ENCODE assay signal across 10 cellular contexts in genomic region chr7:55568613-55569268, GRCh38. TPM values are rescaled to one million over a fixed set of nuclear protein-coding genes. Genes with fewer than 3 reads are reported as not detected.
DNase-seq lines count a peak whose midpoint lies in the region; ATAC-seq and TF ChIP-seq lines count a peak whose summit lies in the region.
"Had no signal": no experiment of that assay in that cellular context is flagged by ENCODE, and none has a peak within 500 bp of the region (broad histone marks: within the 10 kb centered on the region; RNA-seq: fewer than 3 reads in every experiment).

No MANE protein-coding gene starts in this region.

- H3K4me1 ChIP-seq in KMS-11 (ENCODE audit: low read depth, poor library complexity, severe bottlenecking) (peaks cover 78% of the 10 kb centered on the region), ascending aorta (peaks cover 9 to 37% of the 10 kb centered on the region in 2 donors), right cardiac atrium (ENCODE audit: control insufficient read depth, insufficient read depth, low read length) (peaks cover 14% of the 10 kb centered on the region)
- H3K4me1 ChIP-seq in naive thymus-derived CD4-positive, alpha-beta T cell (ENCODE audit: control insufficient read depth in 2 of 2, insufficient read depth in 2 of 2, low read length in 2 of 2), result peaks cover 48 to 64% of the 10 kb centered on the region in 2 donors

- peaks cover 89% of the 10 kb centered on the region for H3K79me2 ChIP-seq in KMS-11 (ENCODE audit: insufficient read depth, low read depth)

- CTCF ChIA-PET in CD4-positive, alpha-beta T cell (lab: Charles Lee), result interaction anchor here (0.6 to 1.7 kb wide), 3 partner anchors 10 to 25 kb away, joined by 3 to 5 read pairs (median 3); no protein-coding TSS in a partner anchor
- CTCF ChIA-PET in naive thymus-derived CD4-positive, alpha-beta T cell (lab: Charles Lee), result interaction anchor here (1.0 to 1.4 kb wide), 3 partner anchors 24 to 153 kb away, joined by 3 to 4 read pairs (median 4); no protein-coding TSS in a partner anchor

- intact Hi-C loops in CD4-positive, alpha-beta T cell (cut with DNase I, micrococcal nuclease), result loop anchor here in 1 of 2 experiments (5.0 to 10.0 kb wide), 2 partner anchors 36 to 496 kb away; partner anchors contain the start of gene SUMF2
- intact Hi-C loops in ascending aorta (cut with DNase I), result no loop called here
- intact Hi-C loops in naive thymus-derived CD4-positive, alpha-beta T cell (cut with micrococcal nuclease), result no loop called here
- intact Hi-C loops in right cardiac atrium (cut with DNase I), result no loop called here

- no peaks in the 10 kb centered on the region for H3K27me3 Mint-ChIP-seq in CD4-positive, alpha-beta T cell
- H3K27me3 Mint-ChIP-seq in naive thymus-derived CD4-positive, alpha-beta T cell, result no peaks in the 10 kb centered on the region

- POLR2A ChIA-PET in CD4-positive, alpha-beta T cell (lab: Charles Lee), result interaction anchor here (1.0 to 1.9 kb wide), 2 partner anchors 35 to 53 kb away, joined by 3 to 5 read pairs; no protein-coding TSS in a partner anchor
- POLR2A ChIA-PET in naive thymus-derived CD4-positive, alpha-beta T cell (lab: Charles Lee), result interaction anchor here (0.5 to 2.0 kb wide), 3 partner anchors 13 to 52 kb away, joined by 3 to 5 read pairs (median 4); no protein-coding TSS in a partner anchor

- H3K4me2 ChIP-seq in KMS-11, result peak overlapping the region; percentile 98

- TF ChIP-seq CTCF in CD4-positive, alpha-beta T cell (IDR thresholded peaks at IDR 0.05), result no peak
- TF ChIP-seq CTCF in KMS-11 (conservative IDR thresholded peaks at IDR 0.05; ENCODE audit: low read depth, low read length), result no peak
- TF ChIP-seq CTCF in ascending aorta (IDR thresholded peaks at IDR 0.05), result no peak

- no peaks in the 10 kb centered on the region for H3K27me3 ChIP-seq in CD4-positive, alpha-beta T cell (ENCODE audit: control insufficient read depth, insufficient read depth, low read length)
- H3K27me3 ChIP-seq in KMS-11 (ENCODE audit: insufficient read depth, low read depth) (no peaks in the 10 kb centered on the region), ascending aorta (no peaks in the 10 kb centered on the region), right cardiac atrium (ENCODE audit: control insufficient read depth, insufficient read depth) (no peaks in the 10 kb centered on the region)
- no peaks in the 10 kb centered on the region for H3K27me3 ChIP-seq in naive thymus-derived CD4-positive, alpha-beta T cell (ENCODE audit: control insufficient read depth in 2 of 2, insufficient read depth in 2 of 2, low read length in 2 of 2)

- 58% methylated on average over 4 of the region's 4 CpGs for WGBS in right cardiac atrium

- peak overlapping the region; percentile 81 for H3K27ac Mint-ChIP-seq in CD4-positive, alpha-beta T cell
- peak overlapping the region; percentile 52 to 90 (median 85) for H3K27ac Mint-ChIP-seq in naive thymus-derived CD4-positive, alpha-beta T cell

- peaks cover 23% of the 10 kb centered on the region for H4K20me1 ChIP-seq in KMS-11 (ENCODE audit: insufficient read depth)

- peak overlapping the region; percentile 96 for H3K4me3 Mint-ChIP-seq in CD4-positive, alpha-beta T cell
- peak overlapping the region in 9 of 10 donors; percentile 13 to 98 (median 90) for H3K4me3 Mint-ChIP-seq in naive thymus-derived CD4-positive, alpha-beta T cell

- H3K9me3 Mint-ChIP-seq in CD4-positive, alpha-beta T cell, result no peaks in the 10 kb centered on the region
- peaks cover 0 to 4% (median 0%) of the 10 kb centered on the region in 11 donors for H3K9me3 Mint-ChIP-seq in naive thymus-derived CD4-positive, alpha-beta T cell

- peaks cover 84% of the 10 kb centered on the region for H3K4me1 Mint-ChIP-seq in CD4-positive, alpha-beta T cell (ENCODE audit: low read depth)
- peaks cover 61 to 89% (median 79%) of the 10 kb centered on the region in 7 donors for H3K4me1 Mint-ChIP-seq in naive thymus-derived CD4-positive, alpha-beta T cell

- H3K27ac ChIP-seq in CD4-positive, alpha-beta T cell (ENCODE audit: low read depth, low read length), result peak overlapping the region; percentile 59
- H3K27ac ChIP-seq in KMS-11, result peak overlapping the region; percentile 68
- peak overlapping the region; percentile 62 to 90 for H3K27ac ChIP-seq in ascending aorta
- no peak overlapping the region for H3K27ac ChIP-seq in naive thymus-derived CD4-positive, alpha-beta T cell (ENCODE audit: low read depth, low read length)
- H3K27ac ChIP-seq in right cardiac atrium (ENCODE audit: low read length), result no peak overlapping the region
- H3K27ac ChIP-seq: neutrophil had no signal

- H2AFZ ChIP-seq in KMS-11 (ENCODE audit: low read depth), result no peak overlapping the region

- H3K9me3 ChIP-seq in CD4-positive, alpha-beta T cell (ENCODE audit: control insufficient read depth, low read length), result no peaks in the 10 kb centered on the region
- no peaks in the 10 kb centered on the region for H3K9me3 ChIP-seq in ascending aorta
- no peaks in the 10 kb centered on the region for H3K9me3 ChIP-seq in naive thymus-derived CD4-positive, alpha-beta T cell (ENCODE audit: control insufficient read depth in 2 of 3, low read length in 3 of 3)
- H3K9me3 ChIP-seq in right cardiac atrium (ENCODE audit: control insufficient read depth, low read length), result no peaks in the 10 kb centered on the region
- H3K9me3 ChIP-seq: neutrophil had no signal

- H3K36me3 ChIP-seq in KMS-11 (ENCODE audit: insufficient read depth) (no peaks in the 10 kb centered on the region), ascending aorta (no peaks in the 10 kb centered on the region)
- peaks cover 0 to 7% (median 0%) of the 10 kb centered on the region in 3 experiments for H3K36me3 ChIP-seq in naive thymus-derived CD4-positive, alpha-beta T cell (ENCODE audit: control insufficient read depth in 2 of 3, insufficient read depth in 3 of 3, low read length in 3 of 3)
- H3K36me3 ChIP-seq: neutrophil had no signal

- H3K36me3 Mint-ChIP-seq in CD4-positive, alpha-beta T cell (ENCODE audit: low read depth), result peaks cover 16% of the 10 kb centered on the region
- H3K36me3 Mint-ChIP-seq in naive thymus-derived CD4-positive, alpha-beta T cell, result peaks cover 0 to 16% (median 0%) of the 10 kb centered on the region in 5 donors

- peak overlapping the region; percentile 83; the same call in 1 of the 2 replicates for H3K9ac ChIP-seq in KMS-11

- H3K4me3 ChIP-seq in KMS-11 (IDR thresholded peaks at IDR 0.05; ENCODE audit: insufficient read depth, low read depth, low read length) (no peak overlapping the region), ascending aorta (no peak overlapping the region), right cardiac atrium (ENCODE audit: low read length) (no peak overlapping the region)
- peak overlapping the region; percentile 45 for H3K4me3 ChIP-seq in naive thymus-derived CD4-positive, alpha-beta T cell (ENCODE audit: low read length)

- DNase-seq in CD4-positive, alpha-beta T cell, result no peak
- DNase-seq in ascending aorta (ENCODE audit: low spot score in 2 of 2) (no peak), NCI-H1092 treated with DMSO at 0.1 percent for 48 hours (lab: John Stamatoyannopoulos, UW) (no peak), right cardiac atrium (no peak)
- no peak for DNase-seq in naive thymus-derived CD4-positive, alpha-beta T cell
- DNase-seq: NCI-H748 treated with DMSO at 0.1 percent for 48 hours had no signal

- ATAC-seq in CD4-positive, alpha-beta T cell (ENCODE audit: poor library complexity), result no peak
- ATAC-seq in naive thymus-derived CD4-positive, alpha-beta T cell, result no peak
- ATAC-seq in HG02885 (IDR thresholded peaks at IDR 0.05; ENCODE audit: poor library complexity, unreplicated experiment), result no peak
- ATAC-seq in GM21381 (IDR thresholded peaks at IDR 0.05; ENCODE audit: unreplicated experiment), result no peak
- no peak for ATAC-seq in right cardiac atrium

RNA-seq across cellular contexts. Expression of gene VOPP1, which starts 3.6 kb away (rescaled TPM):
- total RNA-seq in CD4-positive, alpha-beta T cell, result 10 to 100 TPM; 49.6 to 53.1 TPM
- total RNA-seq in ascending aorta (78.8 TPM), right cardiac atrium (10 to 100 TPM; 19.0 to 21.8 (median 21.0) TPM)
- total RNA-seq in naive thymus-derived CD4-positive, alpha-beta T cell, result 100 to 1,000 TPM in 1 of 5 experiments, 10 to 100 TPM in 4; 66.2 to 111 (median 82.0) TPM
- 10 to 100 TPM; 33.6 to 35.0 TPM for polyA plus RNA-seq in naive thymus-derived CD4-positive, alpha-beta T cell
- polyA plus RNA-seq in right cardiac atrium, result 12.7 TPM

Comparison
In these comparisons a context has a peak if more than half of its experiments do, and no peak if none do; other contexts are left out.
1. H3K27ac ChIP-seq: peak in CD4-positive, alpha-beta T cell (single experiment), KMS-11 (single experiment) and ascending aorta (2 of 2); none in naive thymus-derived CD4-positive, alpha-beta T cell (single experiment) and right cardiac atrium (single experiment).